In the genomic region with DNA sequence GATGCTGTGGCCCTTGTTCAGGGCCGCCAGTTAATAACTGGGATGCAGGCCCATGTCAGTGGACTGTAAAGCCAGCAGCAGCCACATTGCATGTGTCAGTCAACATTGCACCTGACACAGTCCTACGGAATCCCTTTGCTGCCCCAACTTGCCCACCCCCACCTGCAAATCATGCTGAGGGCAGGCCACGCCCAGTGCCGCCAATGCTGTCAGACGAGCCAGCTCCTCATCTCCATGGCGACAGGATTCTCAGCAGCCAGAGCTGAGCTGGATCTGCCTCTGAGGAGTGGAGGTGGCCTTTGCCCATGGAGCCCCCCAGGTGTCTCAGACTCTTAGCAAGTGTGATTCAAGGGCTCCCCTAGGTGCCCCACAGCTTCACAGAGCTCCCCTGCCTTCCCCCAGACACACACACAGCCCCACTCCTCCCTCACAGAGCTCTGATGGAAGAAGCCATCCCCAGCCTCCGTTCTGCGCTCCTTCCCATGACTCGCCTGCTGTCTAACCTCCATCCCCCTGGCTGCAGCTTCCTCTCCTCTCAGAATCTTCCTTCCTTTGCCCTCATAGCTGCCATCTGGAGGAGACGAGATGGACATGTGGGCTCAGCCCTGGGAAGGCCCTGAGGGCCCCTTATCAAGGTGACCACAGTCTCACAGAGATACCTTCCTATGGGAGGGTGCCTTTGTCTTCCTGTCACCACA, we compare ENCODE assay signal across 13 cellular contexts.
DNase-seq lines count a peak whose midpoint lies in the region; TF ChIP-seq lines count a peak whose summit lies in the region.
"Had no signal": no experiment of that assay in that cellular context is flagged by ENCODE, and none has a peak within 500 bp of the region (broad histone marks: within the 10 kb centered on the region; RNA-seq: fewer than 3 reads in every experiment).

No MANE protein-coding gene starts in this region.

- H3K14ac ChIP-seq in trophoblast cell (ENCODE audit: low read length) = no peak overlapping the region

- H3K27ac ChIP-seq in dorsolateral prefrontal cortex (peak overlapping the region in 56 of 59 donors; percentile 7 to 91 (median 69)), trophoblast cell (ENCODE audit: low read depth, low read length) (no peak overlapping the region)

- H2AK5ac ChIP-seq in trophoblast cell (ENCODE audit: low read length) = no peak overlapping the region

- no peaks in the 10 kb centered on the region for H3K79me1 ChIP-seq in trophoblast cell (ENCODE audit: low read length)

- H3K4me2 ChIP-seq in trophoblast cell (ENCODE audit: low read length) = no peak overlapping the region

- H3K27me3 Mint-ChIP-seq in osteocyte (ENCODE audit: unreplicated experiment) = peaks cover 18% of the 10 kb centered on the region

- no peak overlapping the region for H3K27ac Mint-ChIP-seq in osteocyte (ENCODE audit: unreplicated experiment)
- H3K27ac Mint-ChIP-seq: stimulated activated memory B cell treated with anti-CD40 and anti-IgM and Interleukin-4, amounts not matched to agents 10 μg/mL and 1 μg/mL and 100 μg/mL, for 72 hours had no signal

- H3K4me1 Mint-ChIP-seq in osteocyte (ENCODE audit: unreplicated experiment) = no peaks in the 10 kb centered on the region

- H3K9me3 ChIP-seq in trophoblast cell (ENCODE audit: insufficient read depth, low read depth, low read length) = no peaks in the 10 kb centered on the region

- no peak overlapping the region for H4K8ac ChIP-seq in trophoblast cell (ENCODE audit: low read depth, low read length)

- intact Hi-C loops in dorsolateral prefrontal cortex (cut with DNase I) = no loop called here

- H3K27me3 ChIP-seq in dorsolateral prefrontal cortex (no peaks in the 10 kb centered on the region), trophoblast cell (ENCODE audit: insufficient read depth, low read length) (no peaks in the 10 kb centered on the region)

- H3K4me3 ChIP-seq in dorsolateral prefrontal cortex = peak overlapping the region in 1 of 59 donors; percentile 6
- H3K4me3 ChIP-seq in trophoblast cell (ENCODE audit: low read depth, low read length) = no peak overlapping the region

- H4K91ac ChIP-seq in trophoblast cell (ENCODE audit: low read depth, low read length) = no peak overlapping the region

- H2BK5ac ChIP-seq in trophoblast cell (ENCODE audit: low read depth, low read length, poor library complexity) = no peak overlapping the region

- H2AFZ ChIP-seq in trophoblast cell (ENCODE audit: insufficient read depth, low read length, poor library complexity) = no peak overlapping the region

- DNase-seq in DMS53 (lab: John Stamatoyannopoulos, UW) (peak; percentile 63), DMS53 treated with DMSO at 0.1 percent for 48 hours (lab: John Stamatoyannopoulos, UW; ENCODE audit: unreplicated experiment) (no peak), NCI-H510A (lab: John Stamatoyannopoulos, UW) (peak; percentile 42), dorsolateral prefrontal cortex (peak in 9 of 10 donors; percentile 39 to 86 (median 72)), trophoblast cell (peak; percentile 89 to 90), COLO829 (ENCODE audit: low spot score) (no peak), osteocyte (ENCODE audit: extremely low spot score, unreplicated experiment) (no peak)
- no peak for DNase-seq in activated T-cell treated with anti-CD3 and anti-CD28 coated beads, Interleukin-2, amount 50 U/mL, for 48 hours
- DNase-seq: 8988T; activated CD8-positive, alpha-beta memory T cell treated with anti-CD3 and anti-CD28 coated beads, Interleukin-2, amount 50 U/mL, for 4 hours; amniotic stem cell; T1000 had no signal

- no peak overlapping the region for H3K23ac ChIP-seq in trophoblast cell (ENCODE audit: low read length)

- no peaks in the 10 kb centered on the region for H3K79me2 ChIP-seq in trophoblast cell (ENCODE audit: control insufficient read depth, insufficient read depth, low read length, poor library complexity)

- H2BK12ac ChIP-seq in trophoblast cell (ENCODE audit: low read length) = no peak overlapping the region

- TF ChIP-seq CTCF in dorsolateral prefrontal cortex (IDR thresholded peaks at IDR 0.05 in 54 of 56, conservative IDR thresholded peaks at IDR 0.05 in 2 of 56; ENCODE audit: low read depth in 1 of 56, partially characterized antibody in 56 of 56) (no peak), osteocyte (IDR thresholded peaks at IDR 0.05) (no peak)

- peaks cover 8% of the 10 kb centered on the region in 2 experiments for H3K4me1 ChIP-seq in trophoblast cell (ENCODE audit: control insufficient read depth in 1 of 2, insufficient read depth in 2 of 2, low read length in 2 of 2)

- H3K36me3 ChIP-seq in trophoblast cell (ENCODE audit: control insufficient read depth in 1 of 2, insufficient read depth in 2 of 2, low read length in 2 of 2) = no peaks in the 10 kb centered on the region

- no peaks in the 10 kb centered on the region for H3K9me3 Mint-ChIP-seq in osteocyte (ENCODE audit: unreplicated experiment)
- H3K9me3 Mint-ChIP-seq: stimulated activated memory B cell treated with anti-CD40 and anti-IgM and Interleukin-4, amounts not matched to agents 10 μg/mL and 1 μg/mL and 100 μg/mL, for 72 hours had no signal

- no peak overlapping the region for H3K4ac ChIP-seq in trophoblast cell (ENCODE audit: low read depth, low read length)

- H3K4me3 Mint-ChIP-seq in osteocyte (ENCODE audit: unreplicated experiment) = no peak overlapping the region
- H3K4me3 Mint-ChIP-seq: stimulated activated memory B cell treated with anti-CD40 and anti-IgM and Interleukin-4, amounts not matched to agents 10 μg/mL and 1 μg/mL and 100 μg/mL, for 72 hours had no signal

- no peaks in the 10 kb centered on the region for H3K36me3 Mint-ChIP-seq in osteocyte (ENCODE audit: unreplicated experiment)
- H3K36me3 Mint-ChIP-seq: stimulated activated memory B cell treated with anti-CD40 and anti-IgM and Interleukin-4, amounts not matched to agents 10 μg/mL and 1 μg/mL and 100 μg/mL, for 72 hours had no signal

- H2BK120ac ChIP-seq in trophoblast cell (ENCODE audit: insufficient read depth, low read length, poor library complexity) = no peak overlapping the region

- WGBS in trophoblast cell (ENCODE audit: extremely low coverage, insufficient coverage, insufficient read length) = no CpG with 5 or more reads among the region's 10 CpGs

- H3K9ac ChIP-seq in trophoblast cell (ENCODE audit: low read length) = no peak overlapping the region

- H4K12ac ChIP-seq in trophoblast cell (ENCODE audit: low read depth, low read length) = no peak overlapping the region

- H3K18ac ChIP-seq in trophoblast cell (ENCODE audit: low read length) = no peak overlapping the region

Comparison
In these comparisons a context has a peak if more than half of its experiments do, and no peak if none do; other contexts are left out.
1. DNase-seq: peak in DMS53 (single experiment), NCI-H510A (single experiment), dorsolateral prefrontal cortex (9 of 10) and trophoblast cell (2 of 2); none in DMS53 treated with DMSO at 0.1 percent for 48 hours (single experiment), activated T-cell treated with anti-CD3 and anti-CD28 coated beads, Interleukin-2, amount 50 U/mL, for 48 hours (0 of 2), COLO829 (single experiment) and osteocyte (single experiment).